ENCODE assay signal across 14 cellular contexts in the genomic region with DNA sequence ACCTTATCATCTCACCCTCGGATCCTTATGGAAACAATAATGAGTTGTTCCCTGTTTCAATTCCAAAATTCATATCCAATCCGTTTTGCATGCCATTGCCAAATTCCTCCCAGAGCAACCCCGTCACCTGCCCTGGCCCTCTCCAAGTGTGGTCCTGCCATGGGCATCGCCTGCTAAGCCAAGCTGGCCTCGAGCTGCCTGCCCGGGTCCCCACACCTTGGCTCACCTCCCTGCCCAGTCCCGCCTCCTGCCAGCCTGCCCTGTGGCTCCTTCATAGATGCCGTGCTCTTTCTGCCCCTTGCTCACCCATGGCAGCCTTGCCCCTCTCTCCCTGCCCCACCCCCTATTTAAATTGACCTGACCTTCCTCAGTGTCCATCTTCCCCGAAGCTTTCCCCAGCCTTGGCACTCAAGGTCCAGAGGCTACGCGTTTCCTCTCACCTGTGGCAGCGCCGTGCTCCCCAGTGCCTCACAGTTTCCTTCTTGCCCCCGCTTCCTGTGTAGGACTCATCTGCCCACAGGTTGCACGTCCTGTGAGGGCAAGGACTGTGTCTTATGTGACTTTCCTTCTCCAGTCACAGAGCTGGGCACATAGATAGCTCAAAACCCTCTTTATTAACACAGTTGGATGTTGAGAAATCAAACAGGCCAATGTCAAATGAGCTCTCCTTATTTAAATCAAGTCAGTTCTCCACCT. TPM values are rescaled to one million over a fixed set of nuclear protein-coding genes. Genes with fewer than 3 reads are reported as not detected.
DNase-seq lines count a peak whose midpoint lies in the region; ATAC-seq and TF ChIP-seq lines count a peak whose summit lies in the region.
"Had no signal": no experiment of that assay in that cellular context is flagged by ENCODE, and none has a peak within 500 bp of the region (broad histone marks: within the 10 kb centered on the region; RNA-seq: fewer than 3 reads in every experiment).

No MANE protein-coding gene starts in this region.

- peaks cover 1% of the 10 kb centered on the region for H3K36me3 Mint-ChIP-seq in CD4-positive, CD25-positive, alpha-beta regulatory T cell
- no peaks in the 10 kb centered on the region for H3K36me3 Mint-ChIP-seq in T-cell
- no peaks in the 10 kb centered on the region for H3K36me3 Mint-ChIP-seq in activated naive CD4-positive, alpha-beta T cell treated with anti-CD3 and anti-CD28 coated beads for 36 hours (ENCODE audit: low read depth)
- H3K36me3 Mint-ChIP-seq in endothelial cell (ENCODE audit: low read depth, unreplicated experiment): peaks cover 1% of the 10 kb centered on the region

- H3K4ac ChIP-seq in neuronal stem cell (ENCODE audit: low read length): no peak overlapping the region

- CTCF ChIA-PET in T-cell (lab: Charles Lee): no interaction called here
- CTCF ChIA-PET in activated naive CD4-positive, alpha-beta T cell treated with anti-CD3 and anti-CD28 coated beads for 36 hours (lab: Charles Lee): interaction anchor here (0.6 kb wide), 1 partner anchor 15 kb away, joined by 3 read pairs; no protein-coding TSS in a partner anchor

- POLR2A ChIA-PET in T-cell (lab: Charles Lee): interaction anchor here in 1 of 2 donors (0.5 kb wide), 1 partner anchor 313 kb away, joined by 9 read pairs; no protein-coding TSS in a partner anchor

- intact Hi-C loops in activated naive CD4-positive, alpha-beta T cell treated with anti-CD3 and anti-CD28 coated beads for 36 hours (cut with micrococcal nuclease): no loop called here
- intact Hi-C loops in sciatic nerve (cut with DNase I): no loop called here

- no peak overlapping the region for H2AFZ ChIP-seq in neuronal stem cell (ENCODE audit: low read length)

- H3K9me3 ChIP-seq in CD4-positive, CD25-positive, alpha-beta regulatory T cell (ENCODE audit: control insufficient read depth in 2 of 2, low read length in 2 of 2): peaks cover 0 to 2% of the 10 kb centered on the region in 2 experiments
- H3K9me3 ChIP-seq in neuronal stem cell (replicated peaks in 1 of 2; ENCODE audit: control insufficient read depth in 2 of 2, insufficient read depth in 1 of 2, low read depth in 1 of 2, low read length in 2 of 2): no peaks in the 10 kb centered on the region

- no peak overlapping the region for H3K27ac ChIP-seq in CD4-positive, CD25-positive, alpha-beta regulatory T cell (ENCODE audit: insufficient read depth, low read length, poor library complexity, severe bottlenecking)
- no peak overlapping the region for H3K27ac ChIP-seq in neuronal stem cell (replicated peaks; ENCODE audit: low read length)
- H3K27ac ChIP-seq: gastroesophageal sphincter, tibial artery had no signal

- peak in 1 of 3 donors; percentile 49 for DNase-seq in CD4-positive, CD25-positive, alpha-beta regulatory T cell
- DNase-seq in T-cell: no peak
- peak; percentile 50 for DNase-seq in activated naive CD4-positive, alpha-beta T cell treated with anti-CD3 and anti-CD28 coated beads for 36 hours
- DNase-seq in neuronal stem cell (ENCODE audit: low spot score): no peak
- DNase-seq in sciatic nerve (ENCODE audit: low spot score): no peak
- no peak for DNase-seq in NCI-H2081 treated with DMSO at 0.1 percent for 48 hours (lab: John Stamatoyannopoulos, UW)
- no peak for DNase-seq in endothelial cell (ENCODE audit: low spot score)
- DNase-seq: dermis blood vessel endothelial cell, erythroblast, left ventricle myocardium superior, tibial artery had no signal

- no peak overlapping the region for H3K4me3 ChIP-seq in CD4-positive, CD25-positive, alpha-beta regulatory T cell (ENCODE audit: low read depth, low read length)
- no peak overlapping the region for H3K4me3 ChIP-seq in neuronal stem cell (ENCODE audit: low read length in 2 of 2)
- H3K4me3 ChIP-seq: gastroesophageal sphincter, tibial artery had no signal

- peaks cover 16% of the 10 kb centered on the region for H3K27me3 Mint-ChIP-seq in CD4-positive, CD25-positive, alpha-beta regulatory T cell
- H3K27me3 Mint-ChIP-seq in T-cell (peaks cover 23 to 32% of the 10 kb centered on the region in 2 donors), endothelial cell (ENCODE audit: unreplicated experiment) (peaks cover 3% of the 10 kb centered on the region)
- H3K27me3 Mint-ChIP-seq in activated naive CD4-positive, alpha-beta T cell treated with anti-CD3 and anti-CD28 coated beads for 36 hours (ENCODE audit: low read depth): peaks cover 10% of the 10 kb centered on the region

- H3K4me1 ChIP-seq in CD4-positive, CD25-positive, alpha-beta regulatory T cell (ENCODE audit: control insufficient read depth, insufficient read depth, low read length, poor library complexity, severe bottlenecking): peaks cover 3% of the 10 kb centered on the region
- peaks cover 0 to 2% of the 10 kb centered on the region in 2 donors for H3K4me1 ChIP-seq in neuronal stem cell (ENCODE audit: control insufficient read depth in 2 of 2, insufficient read depth in 1 of 2, low read depth in 1 of 2, low read length in 2 of 2)
- H3K4me1 ChIP-seq: gastroesophageal sphincter, tibial artery had no signal

- no peak overlapping the region for H3K4me2 ChIP-seq in neuronal stem cell (ENCODE audit: insufficient read depth, low read length, poor library complexity, severe bottlenecking)

- H3K9ac ChIP-seq in neuronal stem cell (ENCODE audit: low read depth, low read length, poor library complexity): no peak overlapping the region

- no peaks in the 10 kb centered on the region for H3K79me1 ChIP-seq in neuronal stem cell (ENCODE audit: low read depth, low read length)

- WGBS in neuronal stem cell (ENCODE audit: extremely low coverage in 2 of 2, insufficient read length in 2 of 2, insufficient replicate concordance in 1 of 2), 2 donors: no CpG with 5 or more reads among the region's 15 CpGs

- ATAC-seq in CD4-positive, CD25-positive, alpha-beta regulatory T cell (ENCODE audit: low read depth in 2 of 2): peak; percentile 28 to 42
- ATAC-seq in T-cell (replicated peaks in 1 of 4): peak in 3 of 4 experiments; percentile 43 to 66 (median 55)
- no peak for ATAC-seq in sciatic nerve
- no peak for ATAC-seq in GM18858 (IDR thresholded peaks at IDR 0.05; ENCODE audit: unreplicated experiment)
- ATAC-seq: gastroesophageal sphincter, left ventricle myocardium superior had no signal

- H3K9me3 Mint-ChIP-seq in CD4-positive, CD25-positive, alpha-beta regulatory T cell: peaks cover 0 to 2% (median 0%) of the 10 kb centered on the region in 7 donors
- H3K9me3 Mint-ChIP-seq in T-cell: peaks cover under 1 to 1% (median under 1%) of the 10 kb centered on the region in 3 donors
- H3K9me3 Mint-ChIP-seq in activated naive CD4-positive, alpha-beta T cell treated with anti-CD3 and anti-CD28 coated beads for 36 hours: peaks cover 2% of the 10 kb centered on the region
- no peaks in the 10 kb centered on the region for H3K9me3 Mint-ChIP-seq in endothelial cell (ENCODE audit: unreplicated experiment)

- peak overlapping the region in 1 of 4 donors; percentile 10 for H3K4me3 Mint-ChIP-seq in CD4-positive, CD25-positive, alpha-beta regulatory T cell
- peak overlapping the region in 2 of 3 donors; percentile 5 to 40 for H3K4me3 Mint-ChIP-seq in T-cell
- no peak overlapping the region for H3K4me3 Mint-ChIP-seq in activated naive CD4-positive, alpha-beta T cell treated with anti-CD3 and anti-CD28 coated beads for 36 hours
- H3K4me3 Mint-ChIP-seq in endothelial cell (ENCODE audit: unreplicated experiment): no peak overlapping the region

- H3K14ac ChIP-seq in neuronal stem cell (ENCODE audit: low read length): no peak overlapping the region

- peak overlapping the region in 1 of 3 donors; percentile 27 for H3K27ac Mint-ChIP-seq in CD4-positive, CD25-positive, alpha-beta regulatory T cell
- H3K27ac Mint-ChIP-seq in T-cell (no peak overlapping the region), endothelial cell (ENCODE audit: unreplicated experiment) (no peak overlapping the region)
- H3K27ac Mint-ChIP-seq in activated naive CD4-positive, alpha-beta T cell treated with anti-CD3 and anti-CD28 coated beads for 36 hours: no peak overlapping the region
- H3K27ac Mint-ChIP-seq: activated T-helper 2 cell treated with anti-CD3 and anti-CD28 coated beads, Interferon-gamma antibody, Interleukin-2, Interleukin-4, amounts not matched to agents 10 μg/mL and 5 μg/mL and 100 μg/mL, durations not matched to agents 14 hours and 24 hours and 36 hours had no signal

- peak overlapping the region; percentile 62 for H3K18ac ChIP-seq in neuronal stem cell (ENCODE audit: low read length)

- H2AK5ac ChIP-seq in neuronal stem cell (ENCODE audit: low read depth, low read length): peak overlapping the region; percentile 6

- peaks cover 3% of the 10 kb centered on the region for H3K27me3 ChIP-seq in CD4-positive, CD25-positive, alpha-beta regulatory T cell (ENCODE audit: control insufficient read depth, insufficient read depth, low read length)
- H3K27me3 ChIP-seq in neuronal stem cell (ENCODE audit: control insufficient read depth in 3 of 3, insufficient read depth in 3 of 3, low read depth in 1 of 3, low read length in 3 of 3): peaks cover 0 to 41% (median 5%) of the 10 kb centered on the region in 3 experiments

- no peak overlapping the region for H4K91ac ChIP-seq in neuronal stem cell (ENCODE audit: low read depth, low read length, poor library complexity)

- H2BK5ac ChIP-seq in neuronal stem cell (ENCODE audit: low read length): no peak overlapping the region

- H4K8ac ChIP-seq in neuronal stem cell (ENCODE audit: low read depth, low read length): no peak overlapping the region

- H2BK120ac ChIP-seq in neuronal stem cell (ENCODE audit: low read depth, low read length): no peak overlapping the region

- no peak overlapping the region for H2BK12ac ChIP-seq in neuronal stem cell (ENCODE audit: low read length)

- no peak for TF ChIP-seq CTCF in endothelial cell (IDR thresholded peaks at IDR 0.05; ENCODE audit: unreplicated experiment)

- H3K23ac ChIP-seq in neuronal stem cell (ENCODE audit: low read depth, low read length, poor library complexity): no peak overlapping the region

- H3K36me3 ChIP-seq in CD4-positive, CD25-positive, alpha-beta regulatory T cell (ENCODE audit: control insufficient read depth, insufficient read depth, low read length): no peaks in the 10 kb centered on the region
- H3K36me3 ChIP-seq in neuronal stem cell (replicated peaks in 1 of 2; ENCODE audit: control insufficient read depth in 2 of 2, insufficient read depth in 2 of 2, low read length in 2 of 2): no peaks in the 10 kb centered on the region
- H3K36me3 ChIP-seq: gastroesophageal sphincter, tibial artery had no signal

- H3K4me1 Mint-ChIP-seq in CD4-positive, CD25-positive, alpha-beta regulatory T cell: peaks cover 0 to 14% (median 6%) of the 10 kb centered on the region in 4 donors
- peaks cover 9 to 14% (median 13%) of the 10 kb centered on the region in 3 donors for H3K4me1 Mint-ChIP-seq in T-cell
- H3K4me1 Mint-ChIP-seq in activated naive CD4-positive, alpha-beta T cell treated with anti-CD3 and anti-CD28 coated beads for 36 hours (ENCODE audit: low read depth): peaks cover 20% of the 10 kb centered on the region
- peaks cover 3% of the 10 kb centered on the region for H3K4me1 Mint-ChIP-seq in endothelial cell (ENCODE audit: unreplicated experiment)

- H2BK15ac ChIP-seq in neuronal stem cell (ENCODE audit: low read length): no peak overlapping the region

RNA-seq across cellular contexts. Expression of gene MAPT, which starts 12.7 kb away (rescaled TPM):
- total RNA-seq in CD4-positive, CD25-positive, alpha-beta regulatory T cell: 0.69 TPM
- polyA plus RNA-seq in CD4-positive, CD25-positive, alpha-beta regulatory T cell: under 1 TPM in 2 of 4 donors, not detected in 2; 0.05 to 0.16 TPM
- total RNA-seq in T-cell: 1 to 10 TPM in 4 of 5 donors, under 1 TPM in 1; 0.86 to 1.8 (median 1.2) TPM
- total RNA-seq in activated naive CD4-positive, alpha-beta T cell treated with anti-CD3 and anti-CD28 coated beads for 36 hours: under 1 TPM; 0.57 to 0.86 TPM
- polyA plus RNA-seq in neuronal stem cell (2013, experiment 1 of 2): 2.6 TPM
- 2.8 TPM for polyA plus RNA-seq in neuronal stem cell (2013, experiment 2 of 2)
- total RNA-seq in sciatic nerve: 4.8 TPM
- total RNA-seq in endothelial cell (ENCODE audit: unreplicated experiment): 0.28 TPM

Comparison
In these comparisons a context has a peak if more than half of its experiments do, and no peak if none do; other contexts are left out.
1. ATAC-seq: peak in CD4-positive, CD25-positive, alpha-beta regulatory T cell (2 of 2) and T-cell (3 of 4); none in sciatic nerve (single experiment) and GM18858 (single experiment).
2. H3K4me3 Mint-ChIP-seq: peak in T-cell (2 of 3); none in activated naive CD4-positive, alpha-beta T cell treated with anti-CD3 and anti-CD28 coated beads for 36 hours (single experiment) and endothelial cell (single experiment).